ENCODE assay signal across 17 cellular contexts in the genomic region with DNA sequence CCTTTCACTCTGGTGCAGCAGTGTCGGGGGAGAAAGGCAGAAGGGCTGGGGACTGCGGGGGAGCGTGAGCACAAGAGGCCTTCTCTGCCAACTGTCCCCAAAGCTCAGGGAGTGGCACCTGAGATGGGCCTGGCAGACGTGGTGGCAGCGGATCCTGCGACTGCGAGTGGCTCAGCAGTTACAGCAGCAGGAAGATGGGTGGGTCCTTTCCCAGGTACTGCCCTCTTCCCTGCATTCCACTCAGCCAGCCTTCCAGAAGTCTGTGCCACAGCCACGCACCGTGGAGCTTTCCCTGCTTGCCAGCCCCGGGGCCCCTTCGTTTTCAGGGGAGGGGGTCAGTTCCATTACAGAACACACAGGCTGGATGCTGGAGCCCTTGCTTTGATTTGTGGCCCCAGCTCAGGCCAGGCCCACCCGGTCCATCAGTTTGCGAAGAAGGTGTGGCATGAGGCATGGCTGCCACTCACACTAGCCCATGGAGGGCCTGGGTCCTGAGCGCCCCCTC. TPM values are rescaled to one million over a fixed set of nuclear protein-coding genes. Genes with fewer than 3 reads are reported as not detected.
DNase-seq lines count a peak whose midpoint lies in the region; ATAC-seq and TF ChIP-seq lines count a peak whose summit lies in the region.
"Had no signal": no experiment of that assay in that cellular context is flagged by ENCODE, and none has a peak within 500 bp of the region (broad histone marks: within the 10 kb centered on the region; RNA-seq: fewer than 3 reads in every experiment).

No MANE protein-coding gene starts in this region.

- H3K36me3 ChIP-seq in esophagus (ENCODE audit: control insufficient read depth in 2 of 2, insufficient read depth in 2 of 2, low read length in 1 of 2) (peaks cover under 1 to 11% of the 10 kb centered on the region in 2 donors), mucosa of stomach (ENCODE audit: control insufficient read depth, insufficient read depth, low read length) (peaks cover 15% of the 10 kb centered on the region), testis (ENCODE audit: low read depth, missing control alignments) (no peaks in the 10 kb centered on the region)

- H3K9me3 ChIP-seq in esophagus (ENCODE audit: control insufficient read depth in 2 of 2, insufficient read depth in 1 of 2, low read depth in 1 of 2, low read length in 1 of 2) (no peaks in the 10 kb centered on the region), mucosa of stomach (ENCODE audit: control insufficient read depth, low read length) (no peaks in the 10 kb centered on the region), testis (no peaks in the 10 kb centered on the region)

- H3K4me1 ChIP-seq in esophagus (ENCODE audit: control insufficient read depth in 2 of 2, insufficient read depth in 2 of 2, low read length in 1 of 2) (peaks cover 13 to 50% of the 10 kb centered on the region in 2 donors), mucosa of stomach (ENCODE audit: control insufficient read depth, insufficient read depth, low read length) (peaks cover 83% of the 10 kb centered on the region), testis (peaks cover 60% of the 10 kb centered on the region)

- intact Hi-C loops in testis (cut with DNase I; ENCODE audit: low total_unique reads), result no loop called here

- TF ChIP-seq CTCF in RWPE1 (conservative IDR thresholded peaks at IDR 0.05; ENCODE audit: low read depth) (no peak), testis (IDR thresholded peaks at IDR 0.05) (no peak)

- CTCF ChIA-PET in RWPE1 (lab: Yijun Ruan, JAX), result interaction anchor here (0.7 to 1.2 kb wide), 2 partner anchors 14 to 750 kb away, joined by 3 to 5 read pairs; no protein-coding TSS in a partner anchor

- 77 to 80% methylated on average over 14 of the region's 14 CpGs for WGBS in esophagus, 2 donors
- 88 to 91% methylated on average over 11 to 14 of the region's 14 CpGs for WGBS in testis, 2 donors

- H3K9ac ChIP-seq in mucosa of stomach (ENCODE audit: low read length), result peak overlapping the region; percentile 18
- H3K9ac ChIP-seq: KMS-11 had no signal

- no peak for TF ChIP-seq POLR2A in testis (IDR thresholded peaks at IDR 0.05)

- H3K27me3 ChIP-seq in esophagus (ENCODE audit: control insufficient read depth in 1 of 2, insufficient read depth in 2 of 2, low read length in 2 of 2) (no peaks in the 10 kb centered on the region), mucosa of stomach (ENCODE audit: control insufficient read depth, insufficient read depth, low read length) (no peaks in the 10 kb centered on the region), testis (no peaks in the 10 kb centered on the region)

- no peak overlapping the region for H3K4me3 ChIP-seq in esophagus (ENCODE audit: low read depth in 1 of 2, low read length in 2 of 2)
- no peak overlapping the region for H3K4me3 ChIP-seq in mucosa of stomach (ENCODE audit: low read length)
- no peak overlapping the region for H3K4me3 ChIP-seq in testis

- H3K27ac ChIP-seq in RWPE1, result peak overlapping the region; percentile 78
- peak overlapping the region; percentile 90 to 96 for H3K27ac ChIP-seq in esophagus (ENCODE audit: low read depth in 2 of 2, low read length in 1 of 2)
- H3K27ac ChIP-seq in testis, result peak overlapping the region; percentile 96
- H3K27ac ChIP-seq: KMS-11 had no signal

- POLR2A ChIA-PET in RWPE1 (lab: Yijun Ruan, JAX; ENCODE audit: low non-redundant PET), result interaction anchor here (0.6 kb wide), 1 partner anchor 124 kb away, joined by 4 read pairs; no protein-coding TSS in a partner anchor

- no peak for DNase-seq in RWPE1 (ENCODE audit: low spot score)
- DNase-seq in testis, result no peak
- no peak for DNase-seq in stimulated activated CD4-positive, alpha-beta T cell treated with anti-CD3 and anti-CD28 coated beads, Interleukin-15, amount 100 ng/mL, for 24 hours
- no peak for DNase-seq in NAMALWA (ENCODE audit: low spot score)
- DNase-seq: activated CD4-positive, alpha-beta T cell treated with anti-CD3 and anti-CD28 coated beads, Interleukin-2, amount 10 ng/mL, durations not matched to agents 24 days and 14 days; CD4-positive, CD25-positive, alpha-beta regulatory T cell; head of caudate nucleus; NCI-H526; nucleus accumbens; stimulated activated CD4-positive, alpha-beta T cell treated with anti-CD3 and anti-CD28 coated beads, Interleukin-2, amount 100 ng/mL, for 24 hours had no signal

- no peak for ATAC-seq in GM18867 (IDR thresholded peaks at IDR 0.05; ENCODE audit: unreplicated experiment)
- no peak for ATAC-seq in GM18909 (IDR thresholded peaks at IDR 0.05; ENCODE audit: poor library complexity, unreplicated experiment)

RNA-seq across cellular contexts. Expression of a gene that starts 17.2 kb away (rescaled TPM):
- polyA plus RNA-seq in esophagus (1 to 10 TPM; 8.2 to 9.4 TPM), testis (ENCODE audit: insufficient read depth, low read depth, low replicate concordance) (30.4 TPM)
- 10 to 100 TPM; 68.3 to 78.3 TPM for total RNA-seq in testis

RNA-seq across cellular contexts. Expression of a gene that starts 17.4 kb away (rescaled TPM):
- polyA plus RNA-seq in esophagus (1 to 10 TPM; 4.9 to 9.1 TPM), testis (ENCODE audit: insufficient read depth, low read depth, low replicate concordance) (47.9 TPM)
- 10 to 100 TPM; 57.1 to 91.7 TPM for total RNA-seq in testis

RNA-seq across cellular contexts. Expression of a gene that starts 26.6 kb away (rescaled TPM):
- polyA plus RNA-seq in esophagus, result 1 to 10 TPM in 1 of 2 donors, under 1 TPM in 1; 0.98 to 1.3 TPM
- total RNA-seq in testis, result 10 to 100 TPM; 26.0 to 34.5 TPM
- 64.2 TPM for polyA plus RNA-seq in testis (ENCODE audit: insufficient read depth, low read depth, low replicate concordance)
- total RNA-seq: activated CD4-positive, alpha-beta T cell treated with anti-CD3 and anti-CD28 coated beads, Interleukin-2, amount 10 ng/mL, durations not matched to agents 24 days and 14 days; CD4-positive, CD25-positive, alpha-beta regulatory T cell; RPMI7951 had no signal

RNA-seq across cellular contexts. Expression of a gene that starts 52.7 kb away (rescaled TPM):
- polyA plus RNA-seq in esophagus, result 10 to 100 TPM; 23.7 to 34.6 TPM
- total RNA-seq in testis, result 10 to 100 TPM; 64.1 to 75.3 TPM
- polyA plus RNA-seq in testis (ENCODE audit: insufficient read depth, low read depth, low replicate concordance), result 49.2 TPM

RNA-seq across cellular contexts. Expression of a gene that starts 59.0 kb away (rescaled TPM):
- polyA plus RNA-seq in esophagus (under 1 TPM; 0.11 to 0.63 TPM), testis (ENCODE audit: insufficient read depth, low read depth, low replicate concordance) (not detected)
- not detected for total RNA-seq in testis
- total RNA-seq: activated CD4-positive, alpha-beta T cell treated with anti-CD3 and anti-CD28 coated beads, Interleukin-2, amount 10 ng/mL, durations not matched to agents 24 days and 14 days; CD4-positive, CD25-positive, alpha-beta regulatory T cell; lower leg skin; RPMI7951 had no signal
- polyA plus RNA-seq: CD4-positive, CD25-positive, alpha-beta regulatory T cell had no signal

Comparison
In these comparisons a context has a peak if more than half of its experiments do, and no peak if none do; other contexts are left out.
1. RNA of a gene that starts 26.6 kb away (polyA plus RNA-seq): 64.2 TPM in testis (single experiment); 0.98 to 1.3 TPM in esophagus; every median in the first group is over 10 times any median in the second.
2. Peak in every context shown above with its lines, with median percentiles within 50 percentile points of each other: H3K27ac ChIP-seq.